34 cellular contexts compared by ENCODE assay signal in the genomic region with DNA sequence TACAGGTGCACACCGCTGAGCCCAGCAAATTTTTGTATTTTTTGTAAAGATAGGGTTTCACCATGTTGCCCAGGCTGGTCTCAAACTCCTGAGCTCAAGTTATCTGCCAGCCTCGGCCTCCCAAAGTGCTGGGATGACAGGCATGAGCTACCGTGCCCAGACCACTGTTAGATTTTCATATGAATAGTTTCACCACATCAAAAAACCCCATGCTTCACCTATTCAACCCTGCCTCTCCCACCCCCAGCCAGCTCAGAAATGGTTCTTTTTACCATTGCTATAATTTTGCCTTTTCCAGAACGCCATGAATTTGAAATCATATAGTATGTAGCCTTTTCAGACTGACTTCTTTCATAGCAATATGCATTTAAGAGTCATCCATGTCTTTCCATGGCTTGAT. TPM values are rescaled to one million over a fixed set of nuclear protein-coding genes. Genes with fewer than 3 reads are reported as not detected.
"Had no signal": no experiment of that assay in that cellular context is flagged by ENCODE, and none has a peak within 500 bp of the region (broad histone marks: within the 10 kb centered on the region; RNA-seq: fewer than 3 reads in every experiment).

No MANE protein-coding gene starts in this region.

- H3K4me1 Mint-ChIP-seq: activated naive CD4-positive, alpha-beta T cell treated with anti-CD3 and anti-CD28 coated beads, Interleukin-2, amount 10 ng/mL, durations not matched to agents 7 days and 5 days; activated naive CD8-positive, alpha-beta T cell treated with anti-CD3 and anti-CD28 coated beads for 36 hours had no signal

- H3K27ac ChIP-seq: brain microvascular endothelial cell, SJCRH30, SK-N-MC, WERI-Rb-1 had no signal

- H3K27me3 Mint-ChIP-seq: activated CD8-positive, alpha-beta memory T cell treated with anti-CD3 and anti-CD28 coated beads, Interleukin-2, amount 10 ng/mL, durations not matched to agents 7 days and 5 days; activated naive CD4-positive, alpha-beta T cell treated with anti-CD3 and anti-CD28 coated beads, Interleukin-2, amount 10 ng/mL, durations not matched to agents 7 days and 5 days; activated naive CD8-positive, alpha-beta T cell treated with anti-CD3 and anti-CD28 coated beads for 36 hours; central memory CD8-positive, alpha-beta T cell had no signal

- H3K4me3 Mint-ChIP-seq: activated CD8-positive, alpha-beta memory T cell treated with anti-CD3 and anti-CD28 coated beads, Interleukin-2, amount 10 ng/mL, durations not matched to agents 7 days and 5 days; activated naive CD4-positive, alpha-beta T cell treated with anti-CD3 and anti-CD28 coated beads, Interleukin-2, amount 10 ng/mL, durations not matched to agents 7 days and 5 days; activated naive CD8-positive, alpha-beta T cell treated with anti-CD3 and anti-CD28 coated beads for 36 hours; central memory CD8-positive, alpha-beta T cell had no signal

- H3K36me3 ChIP-seq: brain microvascular endothelial cell, SJCRH30 had no signal

- H3K27me3 ChIP-seq: brain microvascular endothelial cell, SJCRH30 had no signal

- H3K27ac Mint-ChIP-seq: activated CD8-positive, alpha-beta memory T cell treated with anti-CD3 and anti-CD28 coated beads, Interleukin-2, amount 10 ng/mL, durations not matched to agents 7 days and 5 days; activated naive CD4-positive, alpha-beta T cell treated with anti-CD3 and anti-CD28 coated beads, Interleukin-2, amount 10 ng/mL, durations not matched to agents 7 days and 5 days; activated naive CD8-positive, alpha-beta T cell treated with anti-CD3 and anti-CD28 coated beads for 36 hours had no signal

- DNase-seq: activated CD4-positive, CD25-positive, alpha-beta regulatory T cell; activated CD8-positive, alpha-beta memory T cell treated with anti-CD3 and anti-CD28 coated beads for 24 hours; activated CD8-positive, alpha-beta memory T cell treated with anti-CD3 and anti-CD28 coated beads, Interleukin-2, amount 10 ng/mL, durations not matched to agents 7 days and 5 days; activated CD8-positive, alpha-beta memory T cell treated with anti-CD3 and anti-CD28 coated beads, Interleukin-2, amount 50 U/mL, for 48 hours; activated gamma-delta T cell treated with Interleukin-2 at 50 U/mL for 16 hours; activated naive CD4-positive, alpha-beta T cell treated with anti-CD3 and anti-CD28 coated beads, Interleukin-2, amount 10 ng/mL, durations not matched to agents 7 days and 5 days; activated naive CD8-positive, alpha-beta T cell treated with anti-CD3 and anti-CD28 coated beads for 36 hours; amniotic stem cell; aorta; brain microvascular endothelial cell; IMR-90; NCI-H1092 treated with DMSO at 0.1 percent for 48 hours; NCI-H1417; NCI-H146; NCI-H187; NCI-H2029 treated with DMSO at 0.1 percent for 48 hours; NCI-H2107; NCI-H2171; NCI-H446; NCI-H524; NCI-H69; NCI-H82; SHP77; SJCRH30; T1000; WERI-Rb-1 had no signal

- H3K4me1 ChIP-seq: SJCRH30 had no signal

- ATAC-seq: activated CD8-positive, alpha-beta memory T cell treated with anti-CD3 and anti-CD28 coated beads, Interleukin-2, amount 10 ng/mL, durations not matched to agents 7 days and 5 days; K562; Panc1 had no signal

- H3K4me3 ChIP-seq: K562, SJCRH30, SK-N-MC had no signal

RNA-seq across cellular contexts. Expression of a gene that starts 50.9 kb away (rescaled TPM):
- total RNA-seq: activated CD8-positive, alpha-beta memory T cell treated with anti-CD3 and anti-CD28 coated beads, Interleukin-2, amount 10 ng/mL, durations not matched to agents 7 days and 5 days; activated naive CD8-positive, alpha-beta T cell treated with anti-CD3 and anti-CD28 coated beads for 36 hours; IMR-90; K562; M059J; RPMI7951; T-helper 1 cell treated with Interleukin-12 subunit alpha and Interleukin-12 subunit beta and Interleukin-4 antibody, amounts not matched to agents 30 ng/mL and 1 ng/mL, for 36 hours; T-helper 2 cell treated with Interferon-gamma antibody and Interleukin-4, amounts not matched to agents 100 ng/mL and 5 ng/mL, for 36 hours had no signal
